In the genomic region with DNA sequence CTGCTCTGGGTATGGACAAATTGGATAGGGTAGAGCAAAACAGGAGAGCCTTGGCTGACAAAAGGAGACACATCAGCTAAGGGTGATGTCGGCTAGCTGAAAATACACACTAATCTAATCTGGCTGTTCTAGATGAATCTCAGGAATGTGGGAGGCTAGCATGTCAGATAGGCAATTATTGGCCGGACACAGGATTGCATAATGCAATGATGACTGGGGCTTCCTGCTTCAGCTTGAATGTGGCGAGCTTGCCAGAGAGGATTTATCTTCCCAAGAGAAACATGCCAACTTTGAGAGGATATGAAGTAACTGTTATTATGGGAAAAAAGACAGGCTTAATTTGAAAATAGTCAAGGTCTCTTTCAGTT, we compare ENCODE assay signal across 8 cellular contexts.
DNase-seq lines count a peak whose midpoint lies in the region; ATAC-seq and TF ChIP-seq lines count a peak whose summit lies in the region.

No MANE protein-coding gene starts in this region.

- H3K9me3 Mint-ChIP-seq in activated T-cell treated with anti-CD3 and anti-CD28 coated beads, Interleukin-2, amount 50 U/mL, for 4 hours, result no peaks in the 10 kb centered on the region
- no peaks in the 10 kb centered on the region for H3K9me3 Mint-ChIP-seq in activated CD4-positive, alpha-beta T cell treated with anti-CD3 and anti-CD28 coated beads for 36 hours (ENCODE audit: low read depth)

- 5 to 18% methylated on average over 3 of the region's 3 CpGs for WGBS in esophagus squamous epithelium, 2 donors

- peaks cover 43% of the 10 kb centered on the region for H3K4me1 Mint-ChIP-seq in activated T-cell treated with anti-CD3 and anti-CD28 coated beads, Interleukin-2, amount 50 U/mL, for 4 hours (ENCODE audit: low read depth)
- peaks cover 48% of the 10 kb centered on the region for H3K4me1 Mint-ChIP-seq in activated CD4-positive, alpha-beta T cell treated with anti-CD3 and anti-CD28 coated beads for 36 hours

- TF ChIP-seq CTCF in Peyer's patch (IDR thresholded peaks at IDR 0.05) (no peak), esophagus squamous epithelium (IDR thresholded peaks at IDR 0.05) (no peak), omental fat pad (IDR thresholded peaks at IDR 0.05) (no peak)

- H3K36me3 Mint-ChIP-seq in activated T-cell treated with anti-CD3 and anti-CD28 coated beads, Interleukin-2, amount 50 U/mL, for 4 hours (ENCODE audit: insufficient read depth), result no peaks in the 10 kb centered on the region
- H3K36me3 Mint-ChIP-seq in activated CD4-positive, alpha-beta T cell treated with anti-CD3 and anti-CD28 coated beads for 36 hours (ENCODE audit: low read depth), result no peaks in the 10 kb centered on the region

- no peak for TF ChIP-seq POLR2A in Peyer's patch (IDR thresholded peaks at IDR 0.05)
- no peak for TF ChIP-seq POLR2A in esophagus squamous epithelium (IDR thresholded peaks at IDR 0.05)

- H3K27ac Mint-ChIP-seq in activated CD4-positive, alpha-beta T cell treated with anti-CD3 and anti-CD28 coated beads for 36 hours, result no peak overlapping the region

- no peak overlapping the region for H3K4me3 Mint-ChIP-seq in activated T-cell treated with anti-CD3 and anti-CD28 coated beads, Interleukin-2, amount 50 U/mL, for 4 hours
- no peak overlapping the region for H3K4me3 Mint-ChIP-seq in activated CD4-positive, alpha-beta T cell treated with anti-CD3 and anti-CD28 coated beads for 36 hours

- H3K36me3 ChIP-seq in Peyer's patch (no peaks in the 10 kb centered on the region), esophagus squamous epithelium (no peaks in the 10 kb centered on the region)

- H3K4me1 ChIP-seq in Peyer's patch (no peaks in the 10 kb centered on the region), esophagus squamous epithelium (peaks cover 0 to 24% (median 14%) of the 10 kb centered on the region in 3 donors)

- DNase-seq in AML-193 (lab: John Stamatoyannopoulos, UW) (peak; percentile 53 to 60), Peyer's patch (peak in 2 of 3 donors; percentile 28 to 75), esophagus squamous epithelium (lab: John Stamatoyannopoulos, UW) (peak; percentile 36), omental fat pad (ENCODE audit: low spot score) (peak; percentile 50), amygdala (lab: John Stamatoyannopoulos, UW) (no peak)
- DNase-seq in activated T-cell treated with anti-CD3 and anti-CD28 coated beads, Interleukin-2, amount 50 U/mL, for 4 hours, result no peak
- DNase-seq in activated CD4-positive, alpha-beta T cell treated with anti-CD3 and anti-CD28 coated beads for 36 hours, result no peak
- DNase-seq in activated CD4-positive, alpha-beta T cell treated with anti-CD3 and anti-CD28 coated beads, Interleukin-2, amount 50 U/mL, for 48 hours, result no peak

- H3K9me3 ChIP-seq in Peyer's patch (no peaks in the 10 kb centered on the region), esophagus squamous epithelium (no peaks in the 10 kb centered on the region)

- H3K27ac ChIP-seq in Peyer's patch, result peak overlapping the region; percentile 38 to 77 (median 46)
- H3K27ac ChIP-seq in esophagus squamous epithelium, result peak overlapping the region; percentile 43 to 83 (median 74)

- peaks cover 3% of the 10 kb centered on the region for H3K27me3 Mint-ChIP-seq in activated T-cell treated with anti-CD3 and anti-CD28 coated beads, Interleukin-2, amount 50 U/mL, for 4 hours (ENCODE audit: low read depth)
- peaks cover 5% of the 10 kb centered on the region for H3K27me3 Mint-ChIP-seq in activated CD4-positive, alpha-beta T cell treated with anti-CD3 and anti-CD28 coated beads for 36 hours

- H3K4me3 ChIP-seq in Peyer's patch, result no peak overlapping the region
- H3K4me3 ChIP-seq in esophagus squamous epithelium, result no peak overlapping the region

- CTCF ChIA-PET in activated CD4-positive, alpha-beta T cell treated with anti-CD3 and anti-CD28 coated beads for 36 hours (lab: Charles Lee), result no interaction called here

- peak; percentile 93 for ATAC-seq in omental fat pad (ENCODE audit: low FRiP score)
- ATAC-seq in activated T-cell treated with anti-CD3 and anti-CD28 coated beads, Interleukin-2, amount 50 U/mL, for 4 hours, result no peak
- no peak for ATAC-seq in activated CD4-positive, alpha-beta T cell treated with anti-CD3 and anti-CD28 coated beads for 36 hours

- no peaks in the 10 kb centered on the region for H3K27me3 ChIP-seq in Peyer's patch
- peaks cover 0 to 5% (median 0%) of the 10 kb centered on the region in 4 donors for H3K27me3 ChIP-seq in esophagus squamous epithelium

- intact Hi-C loops in esophagus squamous epithelium (cut with DNase I), result no loop called here
- intact Hi-C loops in activated CD4-positive, alpha-beta T cell treated with anti-CD3 and anti-CD28 coated beads for 36 hours (cut with DNase I, micrococcal nuclease), result loop anchor here in 1 of 2 experiments (5.0 kb wide), 1 partner anchor 668 kb away; no protein-coding TSS in a partner anchor

- POLR2A ChIA-PET in activated CD4-positive, alpha-beta T cell treated with anti-CD3 and anti-CD28 coated beads for 36 hours (lab: Charles Lee), result no interaction called here

Comparison
In these comparisons a context has a peak if more than half of its experiments do, and no peak if none do; other contexts are left out.
1. DNase-seq: peak in AML-193 (2 of 2), Peyer's patch (2 of 3), esophagus squamous epithelium (single experiment) and omental fat pad (single experiment); none in activated T-cell treated with anti-CD3 and anti-CD28 coated beads, Interleukin-2, amount 50 U/mL, for 4 hours (single experiment), amygdala (0 of 56), activated CD4-positive, alpha-beta T cell treated with anti-CD3 and anti-CD28 coated beads for 36 hours (single experiment) and activated CD4-positive, alpha-beta T cell treated with anti-CD3 and anti-CD28 coated beads, Interleukin-2, amount 50 U/mL, for 48 hours (0 of 2).